In genomic region chr10:105140600-105140999, GRCh38 we compare ENCODE assay signal across 6 cellular contexts.
"Had no signal": no experiment of that assay in that cellular context is flagged by ENCODE, and none has a peak within 500 bp of the region (broad histone marks: within the 10 kb centered on the region; RNA-seq: fewer than 3 reads in every experiment).

No MANE protein-coding gene starts in this region.

- H3K4me3 ChIP-seq: K562 had no signal

- H3K27ac ChIP-seq: HL-60 had no signal

- ATAC-seq: HepG2, K562 had no signal

- DNase-seq: IMR-90, KBM-7, KG1 had no signal
